In the genomic region with DNA sequence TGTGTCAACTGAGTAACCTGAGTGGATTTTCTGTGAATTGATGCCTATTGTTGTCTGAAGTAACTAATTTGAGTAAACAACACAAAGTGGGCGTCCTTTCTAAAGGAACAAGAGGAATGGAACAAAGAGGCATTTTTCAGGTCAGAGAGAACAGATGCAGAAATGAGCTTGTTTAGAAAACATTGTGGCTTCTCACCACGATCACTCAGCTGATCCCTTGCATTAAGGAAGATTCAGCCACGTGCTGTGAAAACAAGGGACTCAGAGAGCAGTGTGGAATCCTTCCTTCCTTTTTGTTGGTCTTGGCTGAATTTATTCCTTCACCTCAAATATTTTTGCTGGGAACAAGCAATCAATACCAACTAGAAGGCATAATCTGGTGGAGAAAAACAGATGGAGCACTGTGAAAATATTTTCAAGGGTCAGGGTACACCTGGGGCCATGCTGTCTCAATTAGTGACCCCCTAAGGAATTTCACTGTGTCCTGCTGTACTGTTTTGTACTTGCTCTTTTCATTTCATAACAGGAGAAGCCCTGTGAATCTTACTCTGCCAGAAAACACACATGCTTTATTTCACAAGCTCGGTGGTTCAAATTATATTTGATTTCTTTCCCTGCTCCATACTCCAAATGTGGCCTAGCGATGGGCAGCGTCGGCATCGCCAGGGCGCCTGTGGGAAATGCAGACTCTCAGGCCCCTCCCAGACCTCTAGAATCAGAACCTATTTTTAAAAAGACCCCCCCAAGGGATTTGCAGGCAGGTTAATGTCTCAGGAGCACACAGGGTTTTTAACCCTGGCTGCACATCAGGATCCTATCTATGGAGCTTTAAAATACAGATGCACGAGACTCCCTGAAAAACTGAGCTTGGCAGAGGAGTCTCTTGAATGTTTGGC, we compare ENCODE assay signal across 18 cellular contexts. TPM values are rescaled to one million over a fixed set of nuclear protein-coding genes. Genes with fewer than 3 reads are reported as not detected.
DNase-seq lines count a peak whose midpoint lies in the region; ATAC-seq and TF ChIP-seq lines count a peak whose summit lies in the region.
"Had no signal": no experiment of that assay in that cellular context is flagged by ENCODE, and none has a peak within 500 bp of the region (broad histone marks: within the 10 kb centered on the region; RNA-seq: fewer than 3 reads in every experiment).

No MANE protein-coding gene starts in this region.

- TF ChIP-seq CTCF in astrocyte of the cerebellum (IDR thresholded peaks at IDR 0.05; ENCODE audit: low read depth, low read length, missing control alignments) (no peak), mesothelial cell of epicardium (IDR thresholded peaks at IDR 0.05; ENCODE audit: unreplicated experiment) (no peak)

- POLR2A ChIA-PET in activated CD4-positive, alpha-beta memory T cell treated with anti-CD3 and anti-CD28 coated beads, Interleukin-2, amount 10 ng/mL, durations not matched to agents 7 days and 5 days (lab: Charles Lee): no interaction called here

- DNase-seq in DMS53 (lab: John Stamatoyannopoulos, UW): peak; percentile 41
- DNase-seq in NCI-H2029 (lab: John Stamatoyannopoulos, UW): peak; percentile 95
- peak; percentile 18 for DNase-seq in astrocyte of the cerebellum (ENCODE audit: low read depth)
- DNase-seq in mesothelial cell of epicardium (ENCODE audit: low spot score in 2 of 2, unreplicated experiment in 2 of 2): no peak
- DNase-seq in NAMALWA (ENCODE audit: low spot score): no peak
- no peak for DNase-seq in NOMO-1 treated with dmso at 0.1 percent for 144 hours (lab: John Stamatoyannopoulos, UW; ENCODE audit: unreplicated experiment)
- DNase-seq in activated CD4-positive, alpha-beta memory T cell treated with anti-CD3 and anti-CD28 coated beads, Interleukin-2, amount 10 ng/mL, durations not matched to agents 7 days and 5 days: no peak
- DNase-seq: activated CD4-positive, alpha-beta T cell treated with anti-CD3 and anti-CD28 coated beads for 36 hours; activated T-cell treated with anti-CD3 and anti-CD28 coated beads, Interleukin-2, amount 50 U/mL, for 48 hours; effector CD8-positive, alpha-beta T cell; foreskin keratinocyte; NCI-H2171; Peyer's patch; stimulated activated CD4-positive, alpha-beta T cell treated with anti-CD3 and anti-CD28 coated beads, Interleukin-4, amount 100 ng/mL, for 24 hours; T-helper 2 cell had no signal

- in situ Hi-C loops in astrocyte of the cerebellum (cut with HindIII; ENCODE audit: low sequenced_read_pairs): no loop called here

- H3K9me3 Mint-ChIP-seq in mesothelial cell of epicardium: peaks cover 13% of the 10 kb centered on the region
- no peaks in the 10 kb centered on the region for H3K9me3 Mint-ChIP-seq in activated CD4-positive, alpha-beta memory T cell treated with anti-CD3 and anti-CD28 coated beads, Interleukin-2, amount 10 ng/mL, durations not matched to agents 7 days and 5 days
- H3K9me3 Mint-ChIP-seq: stimulated activated effector memory CD8-positive, alpha-beta T cell treated with anti-CD3 and anti-CD28 coated beads, Interleukin-12 subunit alpha, Interleukin-12 subunit beta, amount 100 ng/mL, for 72 hours had no signal

- no peak overlapping the region for H3K4me3 Mint-ChIP-seq in mesothelial cell of epicardium
- H3K4me3 Mint-ChIP-seq in activated CD4-positive, alpha-beta memory T cell treated with anti-CD3 and anti-CD28 coated beads, Interleukin-2, amount 10 ng/mL, durations not matched to agents 7 days and 5 days: no peak overlapping the region
- H3K4me3 Mint-ChIP-seq: activated CD4-positive, alpha-beta T cell treated with anti-CD3 and anti-CD28 coated beads for 36 hours; stimulated activated effector memory CD8-positive, alpha-beta T cell treated with anti-CD3 and anti-CD28 coated beads, Interleukin-12 subunit alpha, Interleukin-12 subunit beta, amount 100 ng/mL, for 72 hours had no signal

- no peak for ATAC-seq in GM18520 (IDR thresholded peaks at IDR 0.05; ENCODE audit: unreplicated experiment)
- ATAC-seq: activated CD4-positive, alpha-beta T cell treated with anti-CD3 and anti-CD28 coated beads for 36 hours; foreskin keratinocyte; HepG2; stimulated activated effector memory CD8-positive, alpha-beta T cell treated with anti-CD3 and anti-CD28 coated beads, Interleukin-12 subunit alpha, Interleukin-12 subunit beta, amount 100 ng/mL, for 72 hours had no signal

- CTCF ChIA-PET in activated CD4-positive, alpha-beta memory T cell treated with anti-CD3 and anti-CD28 coated beads, Interleukin-2, amount 10 ng/mL, durations not matched to agents 7 days and 5 days (lab: Charles Lee): no interaction called here

- H3K36me3 Mint-ChIP-seq in mesothelial cell of epicardium: peaks cover 6% of the 10 kb centered on the region
- no peaks in the 10 kb centered on the region for H3K36me3 Mint-ChIP-seq in activated CD4-positive, alpha-beta memory T cell treated with anti-CD3 and anti-CD28 coated beads, Interleukin-2, amount 10 ng/mL, durations not matched to agents 7 days and 5 days (ENCODE audit: low read depth)
- H3K36me3 Mint-ChIP-seq: stimulated activated effector memory CD8-positive, alpha-beta T cell treated with anti-CD3 and anti-CD28 coated beads, Interleukin-12 subunit alpha, Interleukin-12 subunit beta, amount 100 ng/mL, for 72 hours had no signal

- H3K27me3 Mint-ChIP-seq in mesothelial cell of epicardium (ENCODE audit: low read depth): no peaks in the 10 kb centered on the region
- H3K27me3 Mint-ChIP-seq in activated CD4-positive, alpha-beta memory T cell treated with anti-CD3 and anti-CD28 coated beads, Interleukin-2, amount 10 ng/mL, durations not matched to agents 7 days and 5 days: peaks cover 34% of the 10 kb centered on the region
- H3K27me3 Mint-ChIP-seq: activated CD4-positive, alpha-beta T cell treated with anti-CD3 and anti-CD28 coated beads for 36 hours had no signal

- H3K4me1 Mint-ChIP-seq in mesothelial cell of epicardium: peaks cover 6% of the 10 kb centered on the region
- H3K4me1 Mint-ChIP-seq in activated CD4-positive, alpha-beta memory T cell treated with anti-CD3 and anti-CD28 coated beads, Interleukin-2, amount 10 ng/mL, durations not matched to agents 7 days and 5 days: no peaks in the 10 kb centered on the region
- H3K4me1 Mint-ChIP-seq: stimulated activated effector memory CD8-positive, alpha-beta T cell treated with anti-CD3 and anti-CD28 coated beads, Interleukin-12 subunit alpha, Interleukin-12 subunit beta, amount 100 ng/mL, for 72 hours had no signal

- no peak overlapping the region for H3K4me3 ChIP-seq in astrocyte of the cerebellum (ENCODE audit: low read depth, low read length)
- H3K4me3 ChIP-seq: Peyer's patch had no signal

- peak overlapping the region; percentile 45 for H3K27ac Mint-ChIP-seq in mesothelial cell of epicardium
- no peak overlapping the region for H3K27ac Mint-ChIP-seq in activated CD4-positive, alpha-beta memory T cell treated with anti-CD3 and anti-CD28 coated beads, Interleukin-2, amount 10 ng/mL, durations not matched to agents 7 days and 5 days
- H3K27ac Mint-ChIP-seq: activated CD4-positive, alpha-beta T cell treated with anti-CD3 and anti-CD28 coated beads for 36 hours; stimulated activated effector memory CD8-positive, alpha-beta T cell treated with anti-CD3 and anti-CD28 coated beads, Interleukin-12 subunit alpha, Interleukin-12 subunit beta, amount 100 ng/mL, for 72 hours had no signal

RNA-seq across cellular contexts. Expression of gene SLC6A20, which starts 11.6 kb away (rescaled TPM):
- 0.27 TPM in 1 of 3 replicates, not detected in the others for total RNA-seq in mesothelial cell of epicardium
- total RNA-seq in activated CD4-positive, alpha-beta memory T cell treated with anti-CD3 and anti-CD28 coated beads, Interleukin-2, amount 10 ng/mL, durations not matched to agents 7 days and 5 days: not detected
- total RNA-seq: activated CD4-positive, alpha-beta T cell treated with anti-CD3 and anti-CD28 coated beads for 36 hours; HepG2 had no signal

RNA-seq across cellular contexts. Expression of gene LZTFL1, which starts 34.0 kb away (rescaled TPM):
- total RNA-seq in mesothelial cell of epicardium: 21.7 to 26.3 TPM (median 22.5 TPM) in 3 replicates
- 1 to 10 TPM; 7.9 to 8.4 TPM for total RNA-seq in activated CD4-positive, alpha-beta memory T cell treated with anti-CD3 and anti-CD28 coated beads, Interleukin-2, amount 10 ng/mL, durations not matched to agents 7 days and 5 days

Comparison
In these comparisons a context has a peak if more than half of its experiments do, and no peak if none do; other contexts are left out.
1. DNase-seq: peak in DMS53 (single experiment), NCI-H2029 (single experiment) and astrocyte of the cerebellum (single experiment); none in mesothelial cell of epicardium (0 of 2), NAMALWA (single experiment), NOMO-1 treated with dmso at 0.1 percent for 144 hours (single experiment) and activated CD4-positive, alpha-beta memory T cell treated with anti-CD3 and anti-CD28 coated beads, Interleukin-2, amount 10 ng/mL, durations not matched to agents 7 days and 5 days (single experiment).